In genomic region chr18:66838340-66838987, GRCh38 we compare ENCODE assay signal across 17 cellular contexts.
DNase-seq lines count a peak whose midpoint lies in the region; ATAC-seq and TF ChIP-seq lines count a peak whose summit lies in the region.
"Had no signal": no experiment of that assay in that cellular context is flagged by ENCODE, and none has a peak within 500 bp of the region (broad histone marks: within the 10 kb centered on the region; RNA-seq: fewer than 3 reads in every experiment).

No MANE protein-coding gene starts in this region.

- H3K27ac ChIP-seq in mammary epithelial cell (ENCODE audit: insufficient read depth, low read depth, low read length) (no peak overlapping the region), neuronal stem cell (replicated peaks; ENCODE audit: low read length) (no peak overlapping the region)
- H3K27ac ChIP-seq: HL-60, RWPE1 had no signal

- H3K4me1 ChIP-seq in mammary epithelial cell (ENCODE audit: insufficient read depth, low read length): peaks cover 8% of the 10 kb centered on the region
- no peaks in the 10 kb centered on the region for H3K4me1 ChIP-seq in neuronal stem cell (ENCODE audit: control insufficient read depth in 2 of 2, insufficient read depth in 1 of 2, low read depth in 1 of 2, low read length in 2 of 2)

- H3K9me3 ChIP-seq in mammary epithelial cell (replicated peaks; ENCODE audit: insufficient read depth, low read length): no peaks in the 10 kb centered on the region
- H3K9me3 ChIP-seq in neuronal stem cell (replicated peaks in 1 of 2; ENCODE audit: control insufficient read depth in 2 of 2, insufficient read depth in 1 of 2, low read depth in 1 of 2, low read length in 2 of 2): no peaks in the 10 kb centered on the region

- no peak overlapping the region for H3K23ac ChIP-seq in neuronal stem cell (ENCODE audit: low read depth, low read length, poor library complexity)

- BruUV-seq in mammary epithelial cell (replicated peaks; lab: Mats Ljungman, UMichigan): no TSS peak

- no peaks in the 10 kb centered on the region for H4K20me1 ChIP-seq in mammary epithelial cell (ENCODE audit: insufficient read depth, low read length)

- no peaks in the 10 kb centered on the region for H3K36me3 ChIP-seq in mammary epithelial cell (ENCODE audit: insufficient read depth, low read length)
- no peaks in the 10 kb centered on the region for H3K36me3 ChIP-seq in neuronal stem cell (replicated peaks in 1 of 2; ENCODE audit: control insufficient read depth in 2 of 2, insufficient read depth in 2 of 2, low read length in 2 of 2)

- H3K79me2 ChIP-seq in mammary epithelial cell (ENCODE audit: insufficient read depth, low read length): no peaks in the 10 kb centered on the region

- peak overlapping the region; percentile 45 for H2AFZ ChIP-seq in mammary epithelial cell (ENCODE audit: low read depth, low read length)
- H2AFZ ChIP-seq in neuronal stem cell (ENCODE audit: low read length): peak overlapping the region; percentile 53

- ATAC-seq in GM18858 (IDR thresholded peaks at IDR 0.05; ENCODE audit: unreplicated experiment): no peak
- ATAC-seq in GM21528 (IDR thresholded peaks at IDR 0.05; ENCODE audit: low FRiP score, unreplicated experiment): no peak
- ATAC-seq: K562 had no signal

- H2BK120ac ChIP-seq in neuronal stem cell (ENCODE audit: low read depth, low read length): no peak overlapping the region

- intact Hi-C loops in mammary epithelial cell (cut with micrococcal nuclease): no loop called here

- H3K4me3 ChIP-seq in mammary epithelial cell (replicated peaks in 1 of 3; ENCODE audit: insufficient read depth in 1 of 3, low read depth in 2 of 3, low read length in 3 of 3) (no peak overlapping the region), neuronal stem cell (ENCODE audit: low read length in 2 of 2) (no peak overlapping the region)
- H3K4me3 ChIP-seq: K562 had no signal

- in situ Hi-C loops in mammary epithelial cell (cut with MboI; ENCODE audit: low sequenced_read_pairs in 2 of 2): no loop called here

- H2BK5ac ChIP-seq in neuronal stem cell (ENCODE audit: low read length): no peak overlapping the region

- no peak overlapping the region for H3K14ac ChIP-seq in neuronal stem cell (ENCODE audit: low read length)

- no peak overlapping the region for H3K4me2 ChIP-seq in mammary epithelial cell (ENCODE audit: insufficient read depth, low read depth, low read length)
- no peak overlapping the region for H3K4me2 ChIP-seq in neuronal stem cell (ENCODE audit: insufficient read depth, low read length, poor library complexity, severe bottlenecking)

- H3K79me1 ChIP-seq in neuronal stem cell (ENCODE audit: low read depth, low read length): no peaks in the 10 kb centered on the region

- H4K8ac ChIP-seq in neuronal stem cell (ENCODE audit: low read depth, low read length): no peak overlapping the region

- no peak overlapping the region for H4K91ac ChIP-seq in neuronal stem cell (ENCODE audit: low read depth, low read length, poor library complexity)

- CTCF ChIA-PET in mammary epithelial cell (lab: Charles Lee; ENCODE audit: low non-redundant PET): interaction anchor here (0.6 kb wide), 1 partner anchor 12 kb away, joined by 4 read pairs; no protein-coding TSS in a partner anchor

- TF ChIP-seq CTCF in mammary epithelial cell (conservative IDR thresholded peaks at IDR 0.05 in 1 of 2, IDR thresholded peaks at IDR 0.05 in 1 of 2; ENCODE audit: extremely low read depth in 1 of 2, insufficient read depth in 1 of 2, low read depth in 1 of 2, low read length in 2 of 2): no peak

- no peak overlapping the region for H3K18ac ChIP-seq in neuronal stem cell (ENCODE audit: low read length)

- peak overlapping the region; percentile 37 for H2AK5ac ChIP-seq in neuronal stem cell (ENCODE audit: low read depth, low read length)

- H3K27me3 ChIP-seq in mammary epithelial cell (ENCODE audit: insufficient read depth, low read length) (no peaks in the 10 kb centered on the region), neuronal stem cell (ENCODE audit: control insufficient read depth in 3 of 3, insufficient read depth in 3 of 3, low read depth in 1 of 3, low read length in 3 of 3) (no peaks in the 10 kb centered on the region)

- H2BK12ac ChIP-seq in neuronal stem cell (ENCODE audit: low read length): no peak overlapping the region

- DNase-seq in ELF-1 (ENCODE audit: low read depth, low spot score) (peak; percentile 1), HPDE6-E6E7 (ENCODE audit: extremely low spot score) (peak; percentile 64), mammary epithelial cell (peak; percentile 75), neuronal stem cell (ENCODE audit: low spot score) (no peak), inferior parietal cortex (ENCODE audit: extremely low spot score) (no peak)
- DNase-seq: ACHN, AML-193, COR-L47, EL, NCI-H1417 treated with DMSO at 0.1 percent for 48 hours, NCI-H1930, NCI-H526 treated with DMSO at 0.1 percent for 48 hours had no signal

- no peak overlapping the region for H3K9ac ChIP-seq in mammary epithelial cell (ENCODE audit: insufficient read depth, low read length)
- H3K9ac ChIP-seq in neuronal stem cell (ENCODE audit: low read depth, low read length, poor library complexity): no peak overlapping the region

- H3K4ac ChIP-seq in neuronal stem cell (ENCODE audit: low read length): no peak overlapping the region

- dilution Hi-C loops in mammary epithelial cell (cut with HindIII; ENCODE audit: low sequenced_read_pairs): no loop called here

- H2BK15ac ChIP-seq in neuronal stem cell (ENCODE audit: low read length): no peak overlapping the region

- 90% methylated on average over 3 of the region's 4 CpGs for WGBS in mammary epithelial cell (ENCODE audit: low coverage, missing lambda C conversion rate)
- no CpG with 5 or more reads among the region's 4 CpGs for WGBS in neuronal stem cell (ENCODE audit: extremely low coverage in 2 of 2, insufficient read length in 2 of 2, insufficient replicate concordance in 1 of 2), 2 donors

Comparison
In these comparisons a context has a peak if more than half of its experiments do, and no peak if none do; other contexts are left out.
1. DNase-seq: peak in ELF-1 (single experiment), HPDE6-E6E7 (single experiment) and mammary epithelial cell (single experiment); none in neuronal stem cell (single experiment) and inferior parietal cortex (single experiment).